ENCODE assay signal across 8 cellular contexts in the genomic region with DNA sequence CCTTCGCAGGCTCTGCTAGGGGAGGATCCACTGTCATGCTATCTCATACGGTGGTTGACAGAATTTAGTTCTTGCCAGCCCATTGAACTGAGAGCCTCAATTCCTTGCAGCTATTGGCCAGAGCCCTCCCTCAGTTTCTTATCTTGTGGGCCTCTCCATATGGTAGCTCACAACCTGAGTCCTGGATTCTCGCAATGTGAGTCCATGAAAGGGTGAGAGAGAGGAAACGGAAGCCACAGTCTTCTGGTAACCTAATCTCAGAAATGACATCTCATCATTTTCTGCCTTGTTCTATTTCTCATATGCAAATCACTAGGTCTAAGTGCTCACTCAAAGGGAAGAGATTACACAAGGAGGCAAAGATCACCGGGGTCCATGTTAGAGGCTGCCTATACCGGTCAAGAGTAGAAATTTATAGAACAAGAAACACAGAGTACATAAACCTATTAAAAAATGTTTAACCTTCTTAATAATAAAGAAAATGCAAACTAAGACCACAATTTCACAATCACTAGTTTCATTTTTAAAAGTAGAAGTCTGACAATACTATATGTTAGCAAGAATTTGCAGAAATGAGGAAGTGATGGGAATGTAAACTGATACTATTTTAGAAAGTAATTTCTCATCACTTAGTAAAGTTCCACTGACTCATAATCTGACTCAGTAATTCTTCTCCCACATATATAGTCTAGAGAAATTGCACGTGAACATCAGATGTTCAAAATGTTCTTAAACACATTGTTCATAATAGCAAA.
DNase-seq lines count a peak whose midpoint lies in the region; ATAC-seq and TF ChIP-seq lines count a peak whose summit lies in the region.

No MANE protein-coding gene starts in this region.

- no peak overlapping the region for H3K27ac ChIP-seq in lung (ENCODE audit: low read depth in 1 of 2, low read length in 1 of 2)
- H3K27ac ChIP-seq in esophagus muscularis mucosa (replicated peaks in 1 of 4), result no peak overlapping the region

- WGBS in lung, 2 donors, result 50 to 61% methylated on average over 7 of the region's 7 CpGs
- WGBS in esophagus muscularis mucosa, result 53% methylated on average over 6 of the region's 7 CpGs

- ATAC-seq in HG02973 (IDR thresholded peaks at IDR 0.05; ENCODE audit: unreplicated experiment) (peak; percentile 96), lung (ENCODE audit: insufficient read depth, low FRiP score) (peak; percentile 55)

- TF ChIP-seq CTCF in lung (IDR thresholded peaks at IDR 0.05; ENCODE audit: control extremely low read depth, extremely low read depth), result no peak
- no peak for TF ChIP-seq CTCF in esophagus muscularis mucosa (IDR thresholded peaks at IDR 0.05)

- H3K4me3 ChIP-seq in lung (no peak overlapping the region), esophagus muscularis mucosa (no peak overlapping the region)

- intact Hi-C loops in esophagus muscularis mucosa (cut with DNase I), result no loop called here

- H3K27me3 ChIP-seq in lung (ENCODE audit: control insufficient read depth, insufficient read depth), result no peaks in the 10 kb centered on the region
- no peaks in the 10 kb centered on the region for H3K27me3 ChIP-seq in esophagus muscularis mucosa

- TF ChIP-seq POLR2A in esophagus muscularis mucosa (IDR thresholded peaks at IDR 0.05; ENCODE audit: low read depth), result no peak

- H3K4me1 ChIP-seq in lung (ENCODE audit: control insufficient read depth in 2 of 2, insufficient read depth in 2 of 2, low read length in 2 of 2), result peaks cover 0 to 2% of the 10 kb centered on the region in 2 donors
- H3K4me1 ChIP-seq in esophagus muscularis mucosa, result no peaks in the 10 kb centered on the region

- H3K36me3 ChIP-seq in lung (ENCODE audit: control insufficient read depth in 2 of 2, insufficient read depth in 2 of 2, low read length in 2 of 2) (no peaks in the 10 kb centered on the region), esophagus muscularis mucosa (no peaks in the 10 kb centered on the region)

- H3K9me3 ChIP-seq in lung (ENCODE audit: control insufficient read depth in 2 of 2, insufficient read depth in 1 of 2, low read length in 1 of 2) (no peaks in the 10 kb centered on the region), esophagus muscularis mucosa (peaks cover 0 to 4% (median 0%) of the 10 kb centered on the region in 4 donors)

- peak; percentile 8 for DNase-seq in stimulated activated CD4-positive, alpha-beta T cell treated with anti-CD3 and anti-CD28 coated beads, Interleukin-1b, Interleukin-23, amount 100 ng/mL, for 48 hours
- DNase-seq in stimulated activated CD4-positive, alpha-beta T cell treated with anti-CD3 and anti-CD28 coated beads, Interleukin-2, amount 100 ng/mL, for 24 hours, result no peak
- DNase-seq in RKO (ENCODE audit: low spot score), result peak; percentile 65
- no peak for DNase-seq in lung (ENCODE audit: low spot score)
- DNase-seq in DMS 273 treated with DMSO at 0.1 percent for 48 hours (lab: John Stamatoyannopoulos, UW), result no peak
- DNase-seq in esophagus muscularis mucosa (ENCODE audit: extremely low spot score), result no peak
- no peak for DNase-seq in hippocampal formation (lab: John Stamatoyannopoulos, UW)

- TF ChIP-seq EP300 in esophagus muscularis mucosa (IDR thresholded peaks at IDR 0.05), result no peak

Comparison
In these comparisons a context has a peak if more than half of its experiments do, and no peak if none do; other contexts are left out.
1. DNase-seq: peak in stimulated activated CD4-positive, alpha-beta T cell treated with anti-CD3 and anti-CD28 coated beads, Interleukin-1b, Interleukin-23, amount 100 ng/mL, for 48 hours (single experiment) and RKO (single experiment); none in stimulated activated CD4-positive, alpha-beta T cell treated with anti-CD3 and anti-CD28 coated beads, Interleukin-2, amount 100 ng/mL, for 24 hours (0 of 2), lung (single experiment), DMS 273 treated with DMSO at 0.1 percent for 48 hours (single experiment), esophagus muscularis mucosa (single experiment) and hippocampal formation (0 of 2).